8 cellular contexts compared by ENCODE assay signal in the genomic region with DNA sequence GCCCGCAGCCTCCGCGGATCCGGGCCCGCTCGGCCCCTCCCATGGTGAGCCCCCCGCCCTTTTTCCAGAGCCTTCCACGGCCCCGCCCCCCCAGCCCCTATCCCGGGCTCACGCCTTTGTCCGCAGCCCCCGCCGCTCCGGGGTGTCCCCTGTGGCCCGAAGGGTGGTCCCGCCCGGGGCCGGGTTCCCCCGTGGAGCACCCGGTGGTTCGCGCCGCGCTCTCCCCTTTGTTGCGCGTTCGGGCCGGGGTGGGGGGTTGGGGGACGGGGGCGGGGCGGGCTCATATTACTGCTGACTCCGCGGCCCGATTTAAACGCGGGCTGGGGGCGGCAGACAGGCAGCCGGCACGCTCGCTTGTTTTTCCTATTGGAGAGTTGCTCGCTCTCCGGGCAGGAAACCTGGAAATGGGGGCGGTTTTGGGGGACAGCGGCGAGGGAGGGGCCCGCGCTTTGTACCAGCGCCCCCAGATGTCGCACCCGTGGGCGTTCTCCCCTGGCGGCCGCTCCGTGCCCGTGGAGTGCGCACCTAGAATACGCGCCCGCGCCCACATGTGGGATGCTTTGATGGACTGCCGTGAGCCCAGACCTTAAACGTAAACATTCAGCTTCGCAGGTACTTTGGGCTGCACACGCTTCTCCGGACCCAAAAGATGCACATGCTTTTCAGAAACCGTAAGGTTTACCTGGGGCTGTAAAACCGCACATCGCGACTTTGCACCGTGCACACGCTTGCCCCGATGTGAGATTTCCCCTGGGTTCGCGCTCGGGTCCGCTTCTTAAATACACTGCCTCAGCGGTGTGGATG. TPM values are rescaled to one million over a fixed set of nuclear protein-coding genes. Genes with fewer than 3 reads are reported as not detected.
DNase-seq lines count a peak whose midpoint lies in the region; ATAC-seq, FAIRE-seq and TF ChIP-seq lines count a peak whose summit lies in the region.

No MANE protein-coding gene starts in this region.

- POLR2A ChIA-PET in HEK293T (lab: Yijun Ruan, JAX) = interaction anchor here (0.8 to 5.2 kb wide), 6 partner anchors 11 to 134 kb away, joined by 3 to 69 read pairs (median 8); partner anchors contain the start of genes AKT1S1, FUZ, PNKP and TBC1D17

- H3K4me2 ChIP-seq in mesendoderm (ENCODE audit: low read length) = peak overlapping the region; percentile 91

- H4K5ac ChIP-seq in mesendoderm (ENCODE audit: low read length) = no peak overlapping the region

- peaks cover 27% of the 10 kb centered on the region for H3K79me1 ChIP-seq in mesendoderm (ENCODE audit: low read length)

- H3K56ac ChIP-seq in mesendoderm (ENCODE audit: low read length) = peak overlapping the region; percentile 97

- CTCF ChIA-PET in HEK293T (lab: Yijun Ruan, JAX) = no interaction called here

- no peak overlapping the region for H2BK5ac ChIP-seq in mesendoderm (ENCODE audit: low read length)

- H3K4me1 ChIP-seq in colonic mucosa = peaks cover 7% of the 10 kb centered on the region
- peaks cover 8% of the 10 kb centered on the region for H3K4me1 ChIP-seq in mesendoderm (ENCODE audit: control insufficient read depth, low read depth, low read length)
- peaks cover 0 to 44% (median 24%) of the 10 kb centered on the region in 4 donors for H3K4me1 ChIP-seq in tibial nerve

- H2BK15ac ChIP-seq in mesendoderm (replicated peaks; ENCODE audit: low read depth) = no peak overlapping the region

- no peaks in the 10 kb centered on the region for H3K9me3 ChIP-seq in SK-N-MC (ENCODE audit: low read depth, low read length)
- no peaks in the 10 kb centered on the region for H3K9me3 ChIP-seq in colonic mucosa
- H3K9me3 ChIP-seq in tibial nerve = peaks cover 0 to 5% (median 1%) of the 10 kb centered on the region in 4 donors

- H3K79me2 ChIP-seq in mesendoderm (ENCODE audit: control insufficient read depth, insufficient read depth, low read length) = peaks cover 23% of the 10 kb centered on the region

- no peak for FAIRE-seq in H54 (lab: Jason Lieb, UNC)

- H3K4me3 ChIP-seq in SK-N-MC (peak overlapping the region; percentile 95), colonic mucosa (peak overlapping the region; percentile 71), mesendoderm (ENCODE audit: low read length) (peak overlapping the region; percentile 90), tibial nerve (peak overlapping the region; percentile 79 to 97 (median 96))

- ATAC-seq in HG02798 (IDR thresholded peaks at IDR 0.05; ENCODE audit: poor library complexity, unreplicated experiment) = no peak

- H3K36me3 ChIP-seq in SK-N-MC (ENCODE audit: insufficient read depth, low read length) = peaks cover 52% of the 10 kb centered on the region
- peaks cover 3% of the 10 kb centered on the region for H3K36me3 ChIP-seq in colonic mucosa
- H3K36me3 ChIP-seq in mesendoderm (ENCODE audit: control insufficient read depth, insufficient read depth, low read length) = peaks cover 5% of the 10 kb centered on the region
- H3K36me3 ChIP-seq in tibial nerve = peaks cover 0 to 27% (median 0%) of the 10 kb centered on the region in 3 donors

- peak overlapping the region; percentile 98 for H3K23ac ChIP-seq in mesendoderm (ENCODE audit: low read length)

- no peak overlapping the region for H2AK5ac ChIP-seq in mesendoderm (ENCODE audit: low read length)

- peak overlapping the region; percentile 93 for H3K27ac ChIP-seq in C4-2B
- H3K27ac ChIP-seq in SK-N-MC = peak overlapping the region; percentile 99
- peak overlapping the region; percentile 92 for H3K27ac ChIP-seq in colonic mucosa
- H3K27ac ChIP-seq in mesendoderm (ENCODE audit: low read depth, low read length) = peak overlapping the region; percentile 99
- H3K27ac ChIP-seq in tibial nerve = peak overlapping the region; percentile 99 to 100 (median 100)

- H3K27me3 ChIP-seq in colonic mucosa = no peaks in the 10 kb centered on the region
- H3K27me3 ChIP-seq in mesendoderm (ENCODE audit: insufficient read depth, low read length, poor library complexity) = no peaks in the 10 kb centered on the region
- no peaks in the 10 kb centered on the region for H3K27me3 ChIP-seq in tibial nerve

- H3K4ac ChIP-seq in mesendoderm (ENCODE audit: low read depth, low read length) = peak overlapping the region; percentile 99

- peak overlapping the region; percentile 100 for H3K18ac ChIP-seq in mesendoderm (ENCODE audit: low read length)

- H4K8ac ChIP-seq in mesendoderm (ENCODE audit: low read depth, low read length) = peak overlapping the region; percentile 77

- TF ChIP-seq CTCF in C4-2B (conservative IDR thresholded peaks at IDR 0.05) (no peak), colonic mucosa (IDR thresholded peaks at IDR 0.05) (no peak), tibial nerve (IDR thresholded peaks at IDR 0.05) (no peak)

- intact Hi-C loops in colonic mucosa (cut with DNase I) = no loop called here

- no peak for TF ChIP-seq EP300 in tibial nerve (IDR thresholded peaks at IDR 0.05)

- no CpG with 5 or more reads among the region's 78 CpGs for WGBS in mesendoderm (ENCODE audit: extremely low coverage, insufficient coverage, low lambda C conversion rate)
- 2 to 4% methylated on average over 17 to 54 of the region's 78 CpGs for WGBS in tibial nerve, 2 donors

- no peak for TF ChIP-seq POLR2A in tibial nerve (IDR thresholded peaks at IDR 0.05)
- TF ChIP-seq POLR2A in H54 (IDR thresholded peaks at IDR 0.05; ENCODE audit: low read depth, low read length) = no peak

- DNase-seq in HEK293T (ENCODE audit: extremely low spot score) (peak; percentile 41), SK-N-MC (ENCODE audit: low read depth, low spot score) (no peak), colonic mucosa (peak; percentile 52), mesendoderm (peak; percentile 75), tibial nerve (ENCODE audit: low spot score in 2 of 2) (no peak), H54 (ENCODE audit: insufficient read length, low spot score) (no peak)

- peak overlapping the region; percentile 90 for H2BK120ac ChIP-seq in mesendoderm (ENCODE audit: low read depth, low read length)

- H3K9ac ChIP-seq in SK-N-MC (ENCODE audit: insufficient read length) (peak overlapping the region; percentile 91), colonic mucosa (ENCODE audit: low read depth in 2 of 2, low read length in 2 of 2) (peak overlapping the region; percentile 68 to 100), mesendoderm (ENCODE audit: low read length) (peak overlapping the region; percentile 94)

TF ChIP-seq in HEK293T, 16 proteins besides CTCF, POLR2A, EP300 and RAD21:
- TF ChIP-seq, protein P1, sequence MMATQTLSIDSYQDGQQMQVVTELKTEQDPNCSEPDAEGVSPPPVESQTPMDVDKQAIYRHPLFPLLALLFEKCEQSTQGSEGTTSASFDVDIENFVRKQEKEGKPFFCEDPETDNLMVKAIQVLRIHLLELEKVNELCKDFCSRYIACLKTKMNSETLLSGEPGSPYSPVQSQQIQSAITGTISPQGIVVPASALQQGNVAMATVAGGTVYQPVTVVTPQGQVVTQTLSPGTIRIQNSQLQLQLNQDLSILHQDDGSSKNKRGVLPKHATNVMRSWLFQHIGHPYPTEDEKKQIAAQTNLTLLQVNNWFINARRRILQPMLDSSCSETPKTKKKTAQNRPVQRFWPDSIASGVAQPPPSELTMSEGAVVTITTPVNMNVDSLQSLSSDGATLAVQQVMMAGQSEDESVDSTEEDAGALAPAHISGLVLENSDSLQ (IDR thresholded peaks at IDR 0.05) = no peak
- TF ChIP-seq FOXM1 (IDR thresholded peaks at IDR 0.05; ENCODE audit: borderline replicate concordance) = 0 out of 2 replicates have a peak, but pooled peaks have one; percentile 0

RNA-seq across cellular contexts. Expression of gene PTOV1, which starts 0.7 kb away (rescaled TPM):
- 100 to 1,000 TPM; 109 to 128 TPM for total RNA-seq in colonic mucosa
- 156 TPM for polyA plus RNA-seq in mesendoderm (2013, experiment 1 of 2)
- polyA plus RNA-seq in mesendoderm (2013, experiment 2 of 2) = 150 TPM
- 100 to 1,000 TPM in 2 of 4 donors, 10 to 100 TPM in 2; 75.6 to 113 (median 91.9) TPM for total RNA-seq in tibial nerve

RNA-seq across cellular contexts. Expression of gene PNKP, which starts 15.7 kb away (rescaled TPM):
- total RNA-seq in colonic mucosa = 100 to 1,000 TPM in 1 of 2 donors, 10 to 100 TPM in 1; 53.7 to 137 TPM
- 44.3 TPM for polyA plus RNA-seq in mesendoderm (2013, experiment 1 of 2)
- 43.9 TPM for polyA plus RNA-seq in mesendoderm (2013, experiment 2 of 2)
- 100 to 1,000 TPM in 1 of 4 donors, 10 to 100 TPM in 3; 52.7 to 158 (median 79.5) TPM for total RNA-seq in tibial nerve

RNA-seq across cellular contexts. Expression of gene AKT1S1, which starts 25.5 kb away (rescaled TPM):
- 10 to 100 TPM; 32.7 to 74.9 TPM for total RNA-seq in colonic mucosa
- polyA plus RNA-seq in mesendoderm (2013, experiment 1 of 2) = 74.2 TPM
- 73.3 TPM for polyA plus RNA-seq in mesendoderm (2013, experiment 2 of 2)
- 10 to 100 TPM; 20.6 to 27.4 (median 25.4) TPM for total RNA-seq in tibial nerve

RNA-seq across cellular contexts. Expression of gene TBC1D17, which starts 25.8 kb away (rescaled TPM):
- total RNA-seq in colonic mucosa = 10 to 100 TPM; 29.4 to 33.7 TPM
- 29.3 TPM for polyA plus RNA-seq in mesendoderm (2013, experiment 1 of 2)
- polyA plus RNA-seq in mesendoderm (2013, experiment 2 of 2) = 28.2 TPM
- total RNA-seq in tibial nerve = 10 to 100 TPM; 47.7 to 56.5 (median 49.0) TPM

RNA-seq across cellular contexts. Expression of gene MED25, which starts 33.6 kb away (rescaled TPM):
- total RNA-seq in colonic mucosa (10 to 100 TPM; 46.1 to 77.2 TPM), tibial nerve (10 to 100 TPM; 26.2 to 54.0 (median 29.4) TPM)
- polyA plus RNA-seq in mesendoderm (2013, experiment 1 of 2) = 42.3 TPM
- polyA plus RNA-seq in mesendoderm (2013, experiment 2 of 2) = 43.2 TPM

Comparison
In these comparisons a context has a peak if more than half of its experiments do, and no peak if none do; other contexts are left out.
1. DNase-seq: peak in HEK293T (single experiment), colonic mucosa (single experiment) and mesendoderm (single experiment); none in SK-N-MC (single experiment), tibial nerve (0 of 2) and H54 (single experiment).
2. Peak in every context shown above with its lines, with median percentiles within 50 percentile points of each other: H3K27ac ChIP-seq, H3K4me3 ChIP-seq and H3K9ac ChIP-seq.